In genomic region chr12:57240069-57240921, GRCh38 we compare ENCODE assay signal across 8 cellular contexts. TPM values are rescaled to one million over a fixed set of nuclear protein-coding genes. Genes with fewer than 3 reads are reported as not detected.
A peak's percentile ranks its signal among the peaks of the same experiment; 100 is the strongest.
DNase-seq lines count a peak whose midpoint lies in the region; ATAC-seq, FAIRE-seq and TF ChIP-seq lines count a peak whose summit lies in the region.

No MANE protein-coding gene starts in this region.

- peaks cover 0 to 22% of the 10 kb centered on the region in 2 donors for H3K27me3 ChIP-seq in body of pancreas

- no peak for DNase-seq in GM12891 (ENCODE audit: insufficient read length, low spot score)
- peak; percentile 87 for DNase-seq in NAMALWA (ENCODE audit: low spot score)
- DNase-seq in body of pancreas = peak; percentile 39 to 54 (median 53)
- peak; percentile 70 for DNase-seq in inferior parietal cortex (ENCODE audit: extremely low spot score)
- peak; percentile 38 to 64 for DNase-seq in stimulated activated CD4-positive, alpha-beta T cell treated with anti-CD3 and anti-CD28 coated beads, Interleukin-15, amount 100 ng/mL, for 1 hour (ENCODE audit: low read depth in 1 of 2, low spot score in 1 of 2)

- TF ChIP-seq POLR2A in GM12891 (IDR thresholded peaks at IDR 0.05; ENCODE audit: low read depth, low read length) (no peak), body of pancreas (IDR thresholded peaks at IDR 0.05) (no peak)

- peak overlapping the region in 1 of 2 donors; percentile 33 for H3K4me3 ChIP-seq in body of pancreas

- intact Hi-C loops in body of pancreas (cut with DNase I) = no loop called here

- peaks cover 63% of the 10 kb centered on the region for H3K27me3 Mint-ChIP-seq in T-helper 1 cell treated with Interleukin-12 subunit alpha and Interleukin-12 subunit beta and Interleukin-4 antibody, amounts not matched to agents 30 μg/mL and 1 μg/mL, for 36 hours (ENCODE audit: low read depth)

- no peak overlapping the region for H3K27ac ChIP-seq in body of pancreas

- no peak for ATAC-seq in body of pancreas
- ATAC-seq in HG03571 (IDR thresholded peaks at IDR 0.05; ENCODE audit: unreplicated experiment) = no peak
- ATAC-seq in GM18861 (IDR thresholded peaks at IDR 0.05; ENCODE audit: unreplicated experiment) = no peak

- peak in 3 of 7 experiments; percentile 9 to 31 (median 12) for TF ChIP-seq CTCF in body of pancreas (IDR thresholded peaks at IDR 0.05)

- peak overlapping the region; percentile 99 for H3K4me3 Mint-ChIP-seq in T-helper 1 cell treated with Interleukin-12 subunit alpha and Interleukin-12 subunit beta and Interleukin-4 antibody, amounts not matched to agents 30 μg/mL and 1 μg/mL, for 36 hours

- peak overlapping the region; percentile 86 for H3K27ac Mint-ChIP-seq in T-helper 1 cell treated with Interleukin-12 subunit alpha and Interleukin-12 subunit beta and Interleukin-4 antibody, amounts not matched to agents 30 μg/mL and 1 μg/mL, for 36 hours

- H3K4me1 ChIP-seq in body of pancreas = peaks cover 61% of the 10 kb centered on the region

- H3K36me3 ChIP-seq in body of pancreas (replicated peaks in 1 of 2; ENCODE audit: insufficient read depth in 1 of 2, low read depth in 2 of 2) = no peaks in the 10 kb centered on the region

- H3K9me3 Mint-ChIP-seq in T-helper 1 cell treated with Interleukin-12 subunit alpha and Interleukin-12 subunit beta and Interleukin-4 antibody, amounts not matched to agents 30 μg/mL and 1 μg/mL, for 36 hours = no peaks in the 10 kb centered on the region

- H3K36me3 Mint-ChIP-seq in T-helper 1 cell treated with Interleukin-12 subunit alpha and Interleukin-12 subunit beta and Interleukin-4 antibody, amounts not matched to agents 30 μg/mL and 1 μg/mL, for 36 hours (ENCODE audit: low read depth) = peaks cover 10% of the 10 kb centered on the region

- WGBS in body of pancreas, 2 donors = 0 to 2% methylated on average over 47 to 70 of the region's 72 CpGs

- peaks cover 48% of the 10 kb centered on the region for H3K4me1 Mint-ChIP-seq in T-helper 1 cell treated with Interleukin-12 subunit alpha and Interleukin-12 subunit beta and Interleukin-4 antibody, amounts not matched to agents 30 μg/mL and 1 μg/mL, for 36 hours (ENCODE audit: low read depth)

- peak; percentile 96 for FAIRE-seq in GM12891 (lab: Jason Lieb, UNC)

- H3K9me3 ChIP-seq in body of pancreas = no peaks in the 10 kb centered on the region

TF ChIP-seq in GM12891, 5 proteins besides CTCF, POLR2A, EP300 and RAD21:
- TF ChIP-seq SPI1 (IDR thresholded peaks at IDR 0.05; ENCODE audit: low read depth, low read length) = 0 out of 2 replicates have a peak, but pooled peaks have one; percentile 7
- peak; percentile 76 for TF ChIP-seq POU2F2 (IDR thresholded peaks at IDR 0.05; ENCODE audit: low read depth, low read length)
- TF ChIP-seq PAX5 (IDR thresholded peaks at IDR 0.05; ENCODE audit: insufficient read depth, low read length, severe bottlenecking) = no peak
- no peak for TF ChIP-seq POLR2AphosphoS5 (IDR thresholded peaks at IDR 0.05; ENCODE audit: low read depth, low read length)

RNA-seq across cellular contexts. Expression of gene STAC3, which starts 10.7 kb away (rescaled TPM):
- polyA plus RNA-seq in GM12891 (2012; ENCODE audit: low read depth, missing spikeins) = 4.6 TPM
- 1 to 10 TPM in 1 of 2 donors, under 1 TPM in 1; 0.78 to 2.0 TPM for total RNA-seq in body of pancreas

RNA-seq across cellular contexts. Expression of gene SHMT2, which starts 10.8 kb away (rescaled TPM):
- 152 TPM for polyA plus RNA-seq in GM12891 (2012; ENCODE audit: low read depth, missing spikeins)
- total RNA-seq in body of pancreas = 10 to 100 TPM; 47.7 to 77.5 TPM

RNA-seq across cellular contexts. Expression of gene NXPH4, which starts 23.7 kb away (rescaled TPM):
- polyA plus RNA-seq in GM12891 (2012; ENCODE audit: low read depth, missing spikeins) = 0.24 TPM
- 1 to 10 TPM; 2.9 to 4.6 TPM for total RNA-seq in body of pancreas
